In the genomic region with DNA sequence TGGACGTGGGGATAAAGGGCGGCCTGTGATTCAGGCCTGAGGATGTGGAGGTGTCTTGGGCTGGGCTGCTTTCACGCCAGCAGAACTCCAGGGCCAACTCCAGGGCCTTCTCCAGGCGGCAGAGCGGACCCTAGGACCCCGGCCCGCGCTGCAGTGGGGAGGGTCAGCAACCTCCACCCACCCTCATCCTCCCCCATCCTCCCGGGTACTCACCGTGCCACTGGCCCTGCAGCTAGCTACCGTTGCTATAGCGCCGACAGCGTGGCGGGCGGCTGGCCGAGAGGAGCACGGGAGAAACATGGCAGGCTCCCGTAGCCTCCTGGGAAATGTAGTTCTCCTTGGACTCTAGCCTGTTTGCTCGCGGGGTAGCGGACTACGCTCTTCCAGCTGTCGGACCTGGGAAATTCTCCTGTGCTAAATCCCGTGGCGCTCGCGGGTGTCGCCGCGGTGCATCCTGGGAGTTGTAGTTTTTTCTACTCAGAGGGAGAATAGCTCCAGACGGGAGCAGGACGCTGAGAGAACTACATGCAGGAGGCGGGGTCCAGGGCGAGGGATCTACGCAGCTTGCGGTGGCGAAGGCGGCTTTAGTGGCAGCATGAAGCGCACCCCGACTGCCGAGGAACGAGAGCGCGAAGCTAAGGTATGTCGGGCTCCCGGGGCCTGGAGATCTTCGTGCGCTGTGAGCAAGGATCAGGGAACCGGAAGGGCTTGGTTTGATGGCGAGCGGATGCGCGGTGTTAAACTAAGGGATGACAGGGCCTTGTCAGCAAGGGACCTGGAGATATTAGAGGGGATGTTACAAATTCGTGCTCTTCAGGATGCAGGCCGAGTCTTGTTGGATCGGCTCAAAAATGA, we compare ENCODE assay signal across 8 cellular contexts.
A peak's percentile ranks its signal among the peaks of the same experiment; 100 is the strongest.
DNase-seq lines count a peak whose midpoint lies in the region; ATAC-seq and FAIRE-seq lines count a peak whose summit lies in the region.

A gene (plus strand): TSS at position 567 of the 855 bp plus-strand sequence.
A gene (minus strand): TSS at position 270 of the 855 bp plus-strand sequence. CDS start 3,136 bp downstream, outside the sequence.

- H3K4me3 Mint-ChIP-seq in central memory CD8-positive, alpha-beta T cell = peak within 1 kb of the TSS; percentile 91

- no peaks in the 10 kb centered on the region for H3K9me3 Mint-ChIP-seq in central memory CD8-positive, alpha-beta T cell

- H3K36me3 Mint-ChIP-seq in central memory CD8-positive, alpha-beta T cell (ENCODE audit: insufficient read depth) = peaks cover 5% of the 10 kb centered on the region

- peak within 1 kb of the TSS; percentile 96 for H3K27ac Mint-ChIP-seq in central memory CD8-positive, alpha-beta T cell (ENCODE audit: low read depth)

- DNase-seq in AG08395 (ENCODE audit: low spot score) (peak; percentile 98), NCI-H226 (peak; percentile 98)
- DNase-seq in activated CD4-positive, CD25-positive, alpha-beta regulatory T cell (lab: John Stamatoyannopoulos, UW) = peak; percentile 88 to 98 (median 93)
- DNase-seq in central memory CD8-positive, alpha-beta T cell (ENCODE audit: low spot score in 2 of 2) = peak; percentile 92 to 93
- DNase-seq in stimulated activated CD4-positive, alpha-beta T cell treated with anti-CD3 and anti-CD28 coated beads, Interleukin-12 subunit alpha, Interleukin-12 subunit beta, amount 100 ng/mL, for 4 hours = peak; percentile 97

- peaks cover 44% of the 10 kb centered on the region for H3K4me1 Mint-ChIP-seq in central memory CD8-positive, alpha-beta T cell

- peak; percentile 84 for FAIRE-seq in islet of Langerhans (lab: Jason Lieb, UNC)

- ATAC-seq in GM18909 (IDR thresholded peaks at IDR 0.05; ENCODE audit: poor library complexity, unreplicated experiment) (peak; percentile 99), HG03175 (IDR thresholded peaks at IDR 0.05; ENCODE audit: unreplicated experiment) (peak; percentile 98)
- ATAC-seq in central memory CD8-positive, alpha-beta T cell (replicated peaks; ENCODE audit: extremely low read depth, poor library complexity, severe bottlenecking) = peak; percentile 96

- H3K27me3 Mint-ChIP-seq in central memory CD8-positive, alpha-beta T cell = no peaks in the 10 kb centered on the region

Comparison
In these comparisons a context has a peak if more than half of its experiments do, and no peak if none do; other contexts are left out.
1. Peak in every context shown above with its lines: DNase-seq and ATAC-seq.